ENCODE assay signal across 29 cellular contexts in the genomic region with DNA sequence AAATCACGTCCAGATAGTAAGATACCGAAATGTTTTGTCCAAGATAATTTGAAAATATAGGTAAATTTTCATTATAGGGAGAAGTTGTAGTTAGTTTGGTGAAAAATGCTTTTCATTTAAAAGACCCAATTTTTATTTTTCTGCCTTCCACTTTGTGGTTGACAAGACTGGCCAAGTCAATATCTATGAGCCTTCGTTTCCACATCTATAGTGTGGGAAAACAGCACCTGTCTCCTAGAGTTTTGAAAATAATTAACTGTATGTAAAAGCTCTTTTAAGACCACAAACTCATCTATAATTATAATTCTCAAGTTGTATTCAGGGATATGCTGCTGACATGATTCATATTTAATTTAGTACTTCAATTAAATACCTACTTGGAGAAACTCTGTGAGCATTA.
A peak's percentile ranks its signal among the peaks of the same experiment; 100 is the strongest.
DNase-seq lines count a peak whose midpoint lies in the region; ATAC-seq, FAIRE-seq and TF ChIP-seq lines count a peak whose summit lies in the region.
"Had no signal": no experiment of that assay in that cellular context is flagged by ENCODE, and none has a peak within 500 bp of the region (broad histone marks: within the 10 kb centered on the region; RNA-seq: fewer than 3 reads in every experiment).

No MANE protein-coding gene starts in this region.

- intact Hi-C loops in body of pancreas (cut with DNase I) (no loop called here), pancreas (cut with DNase I) (no loop called here)

- DNase-seq in body of pancreas (no peak), pancreas (no peak), 8988T (no peak), activated T-cell treated with anti-CD3 and anti-CD28 coated beads for 4 hours (no peak)
- DNase-seq: ACHN; AML-193; BE2C; C1 segment of cervical spinal cord; Caco-2; Calu3; CD4-positive, alpha-beta memory T cell; CD4-positive, alpha-beta T cell; CD4-positive, CD25-positive, alpha-beta regulatory T cell; CD8-positive, alpha-beta memory T cell; CD8-positive, alpha-beta T cell; DMS 273 treated with DMSO at 0.1 percent for 48 hours; DMS153; DMS53; DMS79; DMS79 treated with DMSO at 0.1 percent for 48 hours; DND-41; EL had no signal

- H3K9me3 ChIP-seq in body of pancreas (no peaks in the 10 kb centered on the region), pancreas (no peaks in the 10 kb centered on the region)
- H3K9me3 ChIP-seq: A549; BE2C; BLaER1; BLaER1 treated with 17β-estradiol and CSF1 and Interleukin-3, amounts not matched to agents 10 nM and 100 nM; Caco-2 had no signal

- no peak for FAIRE-seq in pancreas (lab: Jason Lieb, UNC)
- FAIRE-seq: A204.1, A549, D721Med had no signal

- TF ChIP-seq CTCF in body of pancreas (IDR thresholded peaks at IDR 0.05) (no peak), pancreas (IDR thresholded peaks at IDR 0.05) (no peak)

- peak overlapping the region in 3 of 4 donors; percentile 16 to 37 (median 27) for H3K27ac ChIP-seq in body of pancreas
- H3K27ac ChIP-seq in pancreas = peak overlapping the region in 3 of 4 donors; percentile 16 to 65 (median 65)
- H3K27ac ChIP-seq: 22Rv1; A549; BLaER1; BLaER1 treated with 17β-estradiol and CSF1 and Interleukin-3, amounts not matched to agents 10 nM and 100 nM; C4-2B had no signal

- H3K4me3 ChIP-seq in body of pancreas = no peak overlapping the region
- no peak overlapping the region for H3K4me3 ChIP-seq in pancreas
- H3K4me3 ChIP-seq: A549; BLaER1; BLaER1 treated with 17β-estradiol and CSF1 and Interleukin-3, amounts not matched to agents 10 nM and 100 nM had no signal

- 34 to 35% methylated on average over 3 of the region's 3 CpGs for WGBS in body of pancreas, 2 donors
- 42 to 53% methylated on average over 3 of the region's 3 CpGs for WGBS in pancreas, 2 donors

- no peaks in the 10 kb centered on the region for H3K36me3 ChIP-seq in body of pancreas (replicated peaks in 1 of 2; ENCODE audit: insufficient read depth in 1 of 2, low read depth in 2 of 2)
- no peaks in the 10 kb centered on the region for H3K36me3 ChIP-seq in pancreas
- H3K36me3 ChIP-seq: BE2C; BLaER1; BLaER1 treated with 17β-estradiol and CSF1 and Interleukin-3, amounts not matched to agents 10 nM and 100 nM had no signal

- H3K27me3 ChIP-seq in body of pancreas (no peaks in the 10 kb centered on the region), pancreas (no peaks in the 10 kb centered on the region)
- H3K27me3 ChIP-seq: BE2C; BLaER1; BLaER1 treated with 17β-estradiol and CSF1 and Interleukin-3, amounts not matched to agents 10 nM and 100 nM had no signal

- peaks cover 23% of the 10 kb centered on the region for H3K4me1 ChIP-seq in body of pancreas
- H3K4me1 ChIP-seq in pancreas = peaks cover 0 to 22% (median 0%) of the 10 kb centered on the region in 3 donors
- H3K4me1 ChIP-seq: A549; BE2C; BLaER1; BLaER1 treated with 17β-estradiol and CSF1 and Interleukin-3, amounts not matched to agents 10 nM and 100 nM; Caco-2 had no signal

- ATAC-seq in body of pancreas (peak; percentile 52), pancreas (peak; percentile 76 to 84 (median 80))
- ATAC-seq: A549; CD8-positive, alpha-beta T cell had no signal

- no peak for TF ChIP-seq POLR2A in body of pancreas (IDR thresholded peaks at IDR 0.05)
